In the genomic region with DNA sequence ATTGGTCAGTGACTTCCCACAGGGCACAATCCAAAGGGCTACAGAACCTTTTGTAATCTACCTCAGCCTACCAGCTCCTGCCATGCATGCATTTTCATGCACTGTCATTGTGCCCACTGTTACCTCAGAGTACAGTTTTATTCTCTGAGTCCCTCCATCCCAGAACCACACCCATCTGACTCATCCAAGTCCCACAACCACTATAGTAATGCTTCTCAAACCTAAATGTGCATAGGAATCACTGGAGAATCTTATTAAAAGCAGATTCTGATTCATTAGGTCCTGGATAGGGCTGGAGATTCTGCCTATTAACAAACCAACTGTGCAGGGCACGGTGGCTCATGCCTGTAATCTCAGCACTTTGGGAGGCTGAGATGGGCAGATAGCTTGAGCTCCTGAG, we compare ENCODE assay signal across 15 cellular contexts. TPM values are rescaled to one million over a fixed set of nuclear protein-coding genes. Genes with fewer than 3 reads are reported as not detected.
DNase-seq lines count a peak whose midpoint lies in the region; ATAC-seq, FAIRE-seq and TF ChIP-seq lines count a peak whose summit lies in the region.
"Had no signal": no experiment of that assay in that cellular context is flagged by ENCODE, and none has a peak within 500 bp of the region (broad histone marks: within the 10 kb centered on the region; RNA-seq: fewer than 3 reads in every experiment).

No MANE protein-coding gene starts in this region.

- intact Hi-C loops in A673 (cut with micrococcal nuclease; ENCODE audit: unreplicated experiment) = no loop called here

- POLR2A ChIA-PET in A673 (lab: Charles Lee; ENCODE audit: low non-redundant PET) = no interaction called here

- no peak for FAIRE-seq in urothelium cell line (lab: Jason Lieb, UNC)
- FAIRE-seq: kidney had no signal

- no peak for ATAC-seq in HG03025 (IDR thresholded peaks at IDR 0.05; ENCODE audit: low FRiP score, unreplicated experiment)
- ATAC-seq: effector memory CD8-positive, alpha-beta T cell had no signal

- peak; percentile 45 for DNase-seq in AG20443 (ENCODE audit: low spot score)
- DNase-seq in HS-27A (ENCODE audit: low read depth) = peak; percentile 3
- DNase-seq in RPMI7951 (ENCODE audit: low read depth) = peak; percentile 82
- peak; percentile 10 for DNase-seq in fibroblast of pulmonary artery (ENCODE audit: low read depth)
- DNase-seq in A673 (ENCODE audit: low spot score) = no peak
- DNase-seq in urothelium cell line (ENCODE audit: low spot score) = no peak
- no peak for DNase-seq in stimulated activated CD4-positive, alpha-beta T cell treated with anti-CD3 and anti-CD28 coated beads, Interleukin-15, amount 100 ng/mL, for 24 hours
- DNase-seq: activated CD4-positive, alpha-beta T cell treated with anti-CD3 and anti-CD28 coated beads, Interleukin-2, amount 10 ng/mL, durations not matched to agents 7 days and 5 days; effector memory CD8-positive, alpha-beta T cell; H9; kidney; NCI-H1694 treated with DMSO at 0.1 percent for 48 hours; NCI-H524 treated with DMSO at 0.1 percent for 48 hours; sigmoid colon had no signal

- no TSS peak for BruUV-seq in A673 (replicated peaks; lab: Mats Ljungman, UMichigan)

- no peaks in the 10 kb centered on the region for H3K4me1 ChIP-seq in A673 (ENCODE audit: insufficient read depth, low read length, poor library complexity, severe bottlenecking)

- H3K27me3 ChIP-seq in A673 (replicated peaks; ENCODE audit: insufficient read depth, low read depth, low read length, poor library complexity) = peaks cover 16% of the 10 kb centered on the region
- H3K27me3 ChIP-seq: sigmoid colon had no signal

- CTCF ChIA-PET in A673 (lab: Charles Lee) = no interaction called here

- H3K4me3 ChIP-seq in fibroblast of pulmonary artery (replicated peaks; ENCODE audit: low read depth, low read length) = no peak overlapping the region
- no peak overlapping the region for H3K4me3 ChIP-seq in A673 (ENCODE audit: low read depth, low read length, poor library complexity, severe bottlenecking)
- H3K4me3 ChIP-seq: sigmoid colon had no signal

- no peak for TF ChIP-seq CTCF in fibroblast of pulmonary artery (IDR thresholded peaks at IDR 0.05; ENCODE audit: low read length, missing control alignments)
- no peak for TF ChIP-seq CTCF in A673 (conservative IDR thresholded peaks at IDR 0.05; ENCODE audit: low read depth, low read length)

- no peaks in the 10 kb centered on the region for H3K36me3 ChIP-seq in A673 (ENCODE audit: insufficient read depth, low read length, poor library complexity, severe bottlenecking)
- H3K36me3 ChIP-seq: sigmoid colon had no signal

- no peak overlapping the region for H3K27ac ChIP-seq in A673 (ENCODE audit: low read depth, low read length, poor library complexity, severe bottlenecking)
- H3K27ac ChIP-seq: sigmoid colon had no signal

- H3K9me3 ChIP-seq in A673 (ENCODE audit: low read depth, low read length, poor library complexity, severe bottlenecking) = no peaks in the 10 kb centered on the region

RNA-seq across cellular contexts. Expression of gene B3GALNT1, which starts 3.7 kb away (rescaled TPM):
- total RNA-seq in RPMI7951 (2014; rRNA removed; shearing (Covaris generic)) = 11.6 and 15.0 TPM in 2 replicates
- 2.5 and 3.0 TPM in 2 replicates for total RNA-seq in A673 (2021)

Comparison
In these comparisons a context has a peak if more than half of its experiments do, and no peak if none do; other contexts are left out.
1. DNase-seq: peak in AG20443 (single experiment), HS-27A (single experiment), RPMI7951 (single experiment) and fibroblast of pulmonary artery (single experiment); none in A673 (single experiment), urothelium cell line (single experiment) and stimulated activated CD4-positive, alpha-beta T cell treated with anti-CD3 and anti-CD28 coated beads, Interleukin-15, amount 100 ng/mL, for 24 hours (single experiment).